In genomic region chr20:25052255-25053206, GRCh38 we compare ENCODE assay signal across 11 cellular contexts. TPM values are rescaled to one million over a fixed set of nuclear protein-coding genes. Genes with fewer than 3 reads are reported as not detected.
DNase-seq lines count a peak whose midpoint lies in the region; ATAC-seq and TF ChIP-seq lines count a peak whose summit lies in the region.
"Had no signal": no experiment of that assay in that cellular context is flagged by ENCODE, and none has a peak within 500 bp of the region (broad histone marks: within the 10 kb centered on the region; RNA-seq: fewer than 3 reads in every experiment).

No MANE protein-coding gene starts in this region.

- H3K27me3 Mint-ChIP-seq in stimulated activated naive CD8-positive, alpha-beta T cell treated with anti-CD3 and anti-CD28 coated beads, Interleukin-15, Interleukin-2, amounts not matched to agents 100 ng/mL and 50 ng/mL, for 24 hours, result no peaks in the 10 kb centered on the region
- H3K27me3 Mint-ChIP-seq: activated CD4-positive, alpha-beta T cell treated with anti-CD3 and anti-CD28 coated beads, Interleukin-2, amount 10 ng/mL, durations not matched to agents 7 days and 5 days had no signal

- no peak for ATAC-seq in stimulated activated naive CD8-positive, alpha-beta T cell treated with anti-CD3 and anti-CD28 coated beads, Interleukin-15, Interleukin-2, amounts not matched to agents 100 U/mL and 50 U/mL, for 24 hours
- peak; percentile 74 for ATAC-seq in aorta (ENCODE audit: low FRiP score)

- WGBS in aorta, 2 donors, result 45 to 48% methylated on average over 16 of the region's 16 CpGs

- H3K36me3 ChIP-seq in mucosa of rectum (ENCODE audit: control insufficient read depth in 2 of 2, insufficient read depth in 2 of 2, low read length in 2 of 2) (peaks cover 8 to 17% of the 10 kb centered on the region in 2 donors), aorta (ENCODE audit: control insufficient read depth in 1 of 2, insufficient read depth in 2 of 2, low read length in 1 of 2) (no peaks in the 10 kb centered on the region)

- peaks cover 56% of the 10 kb centered on the region for H3K4me1 Mint-ChIP-seq in stimulated activated naive CD8-positive, alpha-beta T cell treated with anti-CD3 and anti-CD28 coated beads, Interleukin-15, Interleukin-2, amounts not matched to agents 100 ng/mL and 50 ng/mL, for 24 hours (ENCODE audit: low read depth)

- no peak overlapping the region for H3K9ac ChIP-seq in mucosa of rectum (ENCODE audit: low read depth in 1 of 2, low read length in 2 of 2)

- intact Hi-C loops in aorta (cut with DNase I), result loop anchor here in 1 of 2 donors (5.0 kb wide), 1 partner anchor 195 kb away; the partner anchor contains the start of gene PYGB

- H3K9me3 ChIP-seq in mucosa of rectum (ENCODE audit: control insufficient read depth in 2 of 2, low read length in 2 of 2), result no peaks in the 10 kb centered on the region
- H3K9me3 ChIP-seq in aorta (ENCODE audit: control insufficient read depth, low read length), result no peaks in the 10 kb centered on the region

- H3K4me1 ChIP-seq in mucosa of rectum (ENCODE audit: control insufficient read depth in 2 of 2, insufficient read depth in 2 of 2, low read length in 2 of 2), result peaks cover 30 to 47% of the 10 kb centered on the region in 2 donors
- H3K4me1 ChIP-seq in aorta (ENCODE audit: control insufficient read depth in 1 of 2, insufficient read depth in 2 of 2, low read length in 2 of 2), result peaks cover 14 to 15% of the 10 kb centered on the region in 2 donors

- H3K27ac ChIP-seq in coronary artery, result peak overlapping the region; percentile 93 to 96
- H3K27ac ChIP-seq in mucosa of rectum (ENCODE audit: low read depth in 2 of 2, low read length in 2 of 2), result peak overlapping the region; percentile 50 to 69
- H3K27ac ChIP-seq in aorta (ENCODE audit: low read depth in 1 of 2, low read length in 2 of 2), result peak overlapping the region; percentile 89 to 93

- H3K4me3 Mint-ChIP-seq in stimulated activated naive CD8-positive, alpha-beta T cell treated with anti-CD3 and anti-CD28 coated beads, Interleukin-15, Interleukin-2, amounts not matched to agents 100 ng/mL and 50 ng/mL, for 24 hours, result no peak overlapping the region
- H3K4me3 Mint-ChIP-seq: activated CD4-positive, alpha-beta T cell treated with anti-CD3 and anti-CD28 coated beads, Interleukin-2, amount 10 ng/mL, durations not matched to agents 7 days and 5 days had no signal

- H3K9me3 Mint-ChIP-seq in stimulated activated naive CD8-positive, alpha-beta T cell treated with anti-CD3 and anti-CD28 coated beads, Interleukin-15, Interleukin-2, amounts not matched to agents 100 ng/mL and 50 ng/mL, for 24 hours, result no peaks in the 10 kb centered on the region
- H3K9me3 Mint-ChIP-seq: activated CD4-positive, alpha-beta T cell treated with anti-CD3 and anti-CD28 coated beads, Interleukin-2, amount 10 ng/mL, durations not matched to agents 7 days and 5 days had no signal

- no peak for TF ChIP-seq CTCF in coronary artery (IDR thresholded peaks at IDR 0.05)

- H3K27ac Mint-ChIP-seq in stimulated activated naive CD8-positive, alpha-beta T cell treated with anti-CD3 and anti-CD28 coated beads, Interleukin-15, Interleukin-2, amounts not matched to agents 100 ng/mL and 50 ng/mL, for 24 hours, result peak overlapping the region; percentile 55
- H3K27ac Mint-ChIP-seq: activated CD4-positive, alpha-beta T cell treated with anti-CD3 and anti-CD28 coated beads, Interleukin-2, amount 10 ng/mL, durations not matched to agents 7 days and 5 days had no signal

- H3K36me3 Mint-ChIP-seq in stimulated activated naive CD8-positive, alpha-beta T cell treated with anti-CD3 and anti-CD28 coated beads, Interleukin-15, Interleukin-2, amounts not matched to agents 100 ng/mL and 50 ng/mL, for 24 hours (ENCODE audit: low read depth), result peaks cover 3% of the 10 kb centered on the region

- H3K27me3 ChIP-seq in mucosa of rectum (ENCODE audit: control insufficient read depth in 2 of 2, insufficient read depth in 2 of 2, low read length in 2 of 2) (no peaks in the 10 kb centered on the region), aorta (ENCODE audit: control insufficient read depth in 1 of 2, insufficient read depth in 2 of 2, low read length in 1 of 2) (no peaks in the 10 kb centered on the region)

- DNase-seq in stimulated activated naive CD8-positive, alpha-beta T cell treated with anti-CD3 and anti-CD28 coated beads, Interleukin-15, Interleukin-2, amounts not matched to agents 100 U/mL and 50 U/mL, for 24 hours, result no peak
- DNase-seq in coronary artery (ENCODE audit: low spot score) (peak; percentile 82), aorta (peak in 1 of 2 donors; percentile 74), cerebellum (ENCODE audit: low spot score) (no peak), NCI-H1417 (lab: John Stamatoyannopoulos, UW) (no peak), cortex of kidney (lab: John Stamatoyannopoulos, UW) (no peak)
- DNase-seq: activated CD4-positive, alpha-beta T cell treated with anti-CD3 and anti-CD28 coated beads, Interleukin-2, amount 10 ng/mL, durations not matched to agents 7 days and 5 days; NCI-H774 had no signal

- H3K4me3 ChIP-seq in coronary artery (peak overlapping the region; percentile 42), mucosa of rectum (ENCODE audit: low read length in 2 of 2) (peak overlapping the region in 1 of 2 donors; percentile 29), aorta (ENCODE audit: low read length in 2 of 2) (no peak overlapping the region)

RNA-seq across cellular contexts. Expression of gene ACSS1, which starts 5.4 kb away (rescaled TPM):
- total RNA-seq in aorta (10 to 100 TPM; 14.8 to 23.4 TPM), cerebellum (13.5 TPM)
- polyA plus RNA-seq in aorta, result 10 to 100 TPM in 1 of 2 donors, 1 to 10 TPM in 1; 7.6 to 21.8 TPM

RNA-seq across cellular contexts. Expression of gene VSX1, which starts 29.4 kb away (rescaled TPM):
- total RNA-seq in aorta (not detected), cerebellum (0.18 TPM)
- not detected for polyA plus RNA-seq in aorta
- total RNA-seq: activated CD4-positive, alpha-beta T cell treated with anti-CD3 and anti-CD28 coated beads, Interleukin-2, amount 10 ng/mL, durations not matched to agents 7 days and 5 days; dermis blood vessel endothelial cell had no signal

RNA-seq across cellular contexts. Expression of gene APMAP, which starts 60.0 kb away (rescaled TPM):
- 10 to 100 TPM; 43.8 to 54.1 TPM for total RNA-seq in aorta
- polyA plus RNA-seq in aorta, result 10 to 100 TPM; 23.4 to 37.8 TPM
- total RNA-seq in cerebellum, result 49.2 TPM
